ENCODE assay signal across 1 cellular context in the genomic region with DNA sequence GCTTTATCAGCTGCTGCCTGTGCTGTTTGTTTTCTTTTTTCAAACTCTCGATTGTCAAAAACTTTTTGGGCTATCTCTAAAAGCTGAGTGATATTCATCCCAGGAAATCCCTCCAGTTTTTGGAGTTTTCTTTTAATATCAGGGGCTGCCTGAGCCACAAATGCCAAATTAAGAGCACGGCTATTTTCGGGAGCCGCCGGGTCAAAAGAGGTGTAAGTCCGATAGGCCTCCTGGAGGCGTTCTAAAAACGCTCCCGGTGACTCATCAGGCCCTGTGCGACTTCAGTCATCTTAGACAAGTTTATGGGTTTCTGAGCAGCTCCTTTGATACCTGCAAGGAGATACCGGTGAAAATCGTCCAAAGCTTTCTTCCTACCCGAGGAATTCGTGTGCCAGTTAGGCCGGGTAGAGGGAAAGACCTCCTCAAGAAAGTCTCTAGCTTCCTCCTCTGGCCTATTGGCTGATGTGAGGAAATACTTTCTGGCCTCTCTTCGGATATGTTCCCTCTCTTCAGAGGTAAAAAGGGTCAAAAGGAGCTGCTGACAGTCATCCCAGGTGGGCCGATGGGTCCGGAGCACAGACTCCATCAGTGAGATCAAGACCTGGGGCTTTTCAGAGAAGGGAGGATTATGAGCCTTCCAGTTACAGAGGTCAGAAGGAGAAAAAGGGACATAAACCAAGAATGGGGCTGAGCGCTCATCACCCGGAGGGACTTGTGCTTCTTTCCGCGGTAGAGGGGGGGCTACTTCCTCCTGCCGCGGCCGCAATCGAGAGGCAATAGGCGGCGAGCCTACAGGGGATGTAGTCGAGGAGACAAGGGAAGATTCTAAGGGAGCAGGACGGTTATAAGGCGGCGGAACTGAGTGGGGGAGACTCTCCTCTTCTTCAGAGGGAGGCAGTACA.
TF ChIP-seq lines count a peak whose summit lies in the region.

No MANE protein-coding gene starts in this region.

TF ChIP-seq in HepG2, 621 proteins besides CTCF, POLR2A, EP300 and RAD21:
- TF ChIP-seq KIAA2018 (CRISPR knock-in tag; IDR thresholded peaks at IDR 0.05; ENCODE audit: borderline replicate concordance) (no peak), HDAC6 (IDR thresholded peaks at IDR 0.05; ENCODE audit: low read depth, low read length) (no peak), GATA4 (IDR thresholded peaks at IDR 0.05; ENCODE audit: borderline replicate concordance, low read depth) (no peak), MIER3 (CRISPR knock-in tag; IDR thresholded peaks at IDR 0.05; ENCODE audit: borderline replicate concordance) (no peak), EZH2 (conservative IDR thresholded peaks at IDR 0.05; ENCODE audit: low read depth, low read length) (peak; percentile 2; the same call in 1 of the 2 replicates), REXO4 (CRISPR knock-in tag; IDR thresholded peaks at IDR 0.05; ENCODE audit: borderline replicate concordance) (no peak), SRY (CRISPR knock-in tag; IDR thresholded peaks at IDR 0.05) (no peak)
- TF ChIP-seq, protein P1, sequence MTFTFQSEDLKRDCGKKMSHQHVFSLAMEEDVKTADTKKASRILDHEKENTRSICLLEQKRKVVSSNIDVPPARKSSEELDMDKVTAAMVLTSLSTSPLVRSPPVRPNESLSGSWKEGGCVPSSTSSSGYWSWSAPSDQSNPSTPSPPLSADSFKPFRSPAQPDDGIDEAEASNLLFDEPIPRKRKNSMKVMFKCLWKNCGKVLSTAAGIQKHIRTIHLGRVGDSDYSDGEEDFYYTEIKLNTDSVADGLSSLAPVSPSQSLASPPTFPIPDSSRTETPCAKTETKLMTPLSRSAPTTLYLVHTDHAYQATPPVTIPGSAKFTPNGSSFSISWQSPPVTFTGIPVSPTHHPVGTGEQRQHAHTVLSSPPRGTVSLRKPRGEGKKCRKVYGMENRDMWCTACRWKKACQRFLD (CRISPR knock-in tag; IDR thresholded peaks at IDR 0.05; ENCODE audit: borderline replicate concordance): no peak
